In genomic region chr15:56428821-56429458, GRCh38 we compare ENCODE assay signal across 9 cellular contexts. TPM values are rescaled to one million over a fixed set of nuclear protein-coding genes. Genes with fewer than 3 reads are reported as not detected.
DNase-seq lines count a peak whose midpoint lies in the region; ATAC-seq, FAIRE-seq and TF ChIP-seq lines count a peak whose summit lies in the region.
"Had no signal": no experiment of that assay in that cellular context is flagged by ENCODE, and none has a peak within 500 bp of the region (broad histone marks: within the 10 kb centered on the region; RNA-seq: fewer than 3 reads in every experiment).

No MANE protein-coding gene starts in this region.

- H3K9me3 ChIP-seq in small intestine (ENCODE audit: control insufficient read depth, low read depth): no peaks in the 10 kb centered on the region

- no peak for ATAC-seq in HG03139 (IDR thresholded peaks at IDR 0.05; ENCODE audit: unreplicated experiment)

- H3K9me3 Mint-ChIP-seq in activated CD4-positive, alpha-beta memory T cell treated with anti-CD3 and anti-CD28 coated beads for 36 hours: peaks cover 8% of the 10 kb centered on the region

- CTCF ChIA-PET in activated CD4-positive, alpha-beta memory T cell treated with anti-CD3 and anti-CD28 coated beads for 36 hours (lab: Charles Lee): interaction anchor here (0.5 to 3.1 kb wide), 12 partner anchors 11 to 780 kb away, joined by 3 to 17 read pairs (median 3); no protein-coding TSS in a partner anchor

- TF ChIP-seq CTCF in fibroblast of pulmonary artery (IDR thresholded peaks at IDR 0.05; ENCODE audit: low read length, missing control alignments): peak; percentile 51

- no peak overlapping the region for H3K4me3 Mint-ChIP-seq in activated CD4-positive, alpha-beta memory T cell treated with anti-CD3 and anti-CD28 coated beads for 36 hours
- H3K4me3 Mint-ChIP-seq: activated T-cell treated with anti-CD3 and anti-CD28 coated beads, Interleukin-2, amount 50 U/mL, for 72 hours had no signal

- H3K4me1 ChIP-seq in small intestine (ENCODE audit: control insufficient read depth in 2 of 2, insufficient read depth in 1 of 2, low read depth in 1 of 2, low read length in 1 of 2): no peaks in the 10 kb centered on the region

- peaks cover 2% of the 10 kb centered on the region for H3K36me3 Mint-ChIP-seq in activated CD4-positive, alpha-beta memory T cell treated with anti-CD3 and anti-CD28 coated beads for 36 hours

- 13 to 19% (median 19%) methylated on average over 2 of the region's 2 CpGs for WGBS in small intestine, 3 donors

- POLR2A ChIA-PET in activated CD4-positive, alpha-beta memory T cell treated with anti-CD3 and anti-CD28 coated beads for 36 hours (lab: Charles Lee): no interaction called here

- no peaks in the 10 kb centered on the region for H3K27me3 ChIP-seq in small intestine (ENCODE audit: control insufficient read depth in 2 of 2, insufficient read depth in 2 of 2, low read length in 2 of 2)

- peaks cover 4% of the 10 kb centered on the region for H3K27me3 Mint-ChIP-seq in activated CD4-positive, alpha-beta memory T cell treated with anti-CD3 and anti-CD28 coated beads for 36 hours

- no peak overlapping the region for H3K27ac Mint-ChIP-seq in activated CD4-positive, alpha-beta memory T cell treated with anti-CD3 and anti-CD28 coated beads for 36 hours
- H3K27ac Mint-ChIP-seq: activated T-cell treated with anti-CD3 and anti-CD28 coated beads, Interleukin-2, amount 50 U/mL, for 72 hours had no signal

- no peak overlapping the region for H3K27ac ChIP-seq in small intestine (ENCODE audit: low read depth in 1 of 2, low read length in 1 of 2)

- H3K4me1 Mint-ChIP-seq in activated CD4-positive, alpha-beta memory T cell treated with anti-CD3 and anti-CD28 coated beads for 36 hours (ENCODE audit: low read depth): no peaks in the 10 kb centered on the region

- DNase-seq in NCI-H2029 treated with DMSO at 0.1 percent for 48 hours (lab: John Stamatoyannopoulos, UW): peak; percentile 6
- DNase-seq in NCI-H2029 (lab: John Stamatoyannopoulos, UW): no peak
- DNase-seq in HS-27A (ENCODE audit: low read depth): peak; percentile 5
- DNase-seq in RKO (ENCODE audit: low spot score): peak; percentile 75
- DNase-seq in fibroblast of pulmonary artery (ENCODE audit: low read depth): peak; percentile 67
- DNase-seq in small intestine: peak; percentile 47
- DNase-seq in activated CD4-positive, alpha-beta memory T cell treated with anti-CD3 and anti-CD28 coated beads for 36 hours: no peak
- DNase-seq: activated T-cell treated with anti-CD3 and anti-CD28 coated beads, Interleukin-2, amount 50 U/mL, for 72 hours had no signal

- no peaks in the 10 kb centered on the region for H3K36me3 ChIP-seq in small intestine (ENCODE audit: control insufficient read depth in 2 of 2, insufficient read depth in 2 of 2, low read length in 2 of 2)

- H3K4me3 ChIP-seq in fibroblast of pulmonary artery (replicated peaks; ENCODE audit: low read depth, low read length): no peak overlapping the region
- no peak overlapping the region for H3K4me3 ChIP-seq in small intestine (ENCODE audit: low read depth in 1 of 2, low read length in 2 of 2)

- intact Hi-C loops in activated CD4-positive, alpha-beta memory T cell treated with anti-CD3 and anti-CD28 coated beads for 36 hours (cut with micrococcal nuclease): loop anchor here (1.0 kb wide), 1 partner anchor 183 kb away; no protein-coding TSS in a partner anchor

- peak; percentile 87 for FAIRE-seq in small intestine (lab: Jason Lieb, UNC)

RNA-seq across cellular contexts. Expression of gene MNS1, which starts 36.0 kb away (rescaled TPM):
- 1 to 10 TPM in 2 of 3 donors, under 1 TPM in 1; 0.45 to 3.7 (median 1.6) TPM for polyA plus RNA-seq in small intestine
- under 1 TPM; 0.10 to 0.36 TPM for total RNA-seq in activated CD4-positive, alpha-beta memory T cell treated with anti-CD3 and anti-CD28 coated beads for 36 hours

Comparison
In these comparisons a context has a peak if more than half of its experiments do, and no peak if none do; other contexts are left out.
1. DNase-seq: peak in NCI-H2029 treated with DMSO at 0.1 percent for 48 hours (single experiment), HS-27A (single experiment), RKO (single experiment), fibroblast of pulmonary artery (single experiment) and small intestine (single experiment); none in NCI-H2029 (single experiment) and activated CD4-positive, alpha-beta memory T cell treated with anti-CD3 and anti-CD28 coated beads for 36 hours (single experiment).